ENCODE assay signal across 14 cellular contexts in the genomic region with DNA sequence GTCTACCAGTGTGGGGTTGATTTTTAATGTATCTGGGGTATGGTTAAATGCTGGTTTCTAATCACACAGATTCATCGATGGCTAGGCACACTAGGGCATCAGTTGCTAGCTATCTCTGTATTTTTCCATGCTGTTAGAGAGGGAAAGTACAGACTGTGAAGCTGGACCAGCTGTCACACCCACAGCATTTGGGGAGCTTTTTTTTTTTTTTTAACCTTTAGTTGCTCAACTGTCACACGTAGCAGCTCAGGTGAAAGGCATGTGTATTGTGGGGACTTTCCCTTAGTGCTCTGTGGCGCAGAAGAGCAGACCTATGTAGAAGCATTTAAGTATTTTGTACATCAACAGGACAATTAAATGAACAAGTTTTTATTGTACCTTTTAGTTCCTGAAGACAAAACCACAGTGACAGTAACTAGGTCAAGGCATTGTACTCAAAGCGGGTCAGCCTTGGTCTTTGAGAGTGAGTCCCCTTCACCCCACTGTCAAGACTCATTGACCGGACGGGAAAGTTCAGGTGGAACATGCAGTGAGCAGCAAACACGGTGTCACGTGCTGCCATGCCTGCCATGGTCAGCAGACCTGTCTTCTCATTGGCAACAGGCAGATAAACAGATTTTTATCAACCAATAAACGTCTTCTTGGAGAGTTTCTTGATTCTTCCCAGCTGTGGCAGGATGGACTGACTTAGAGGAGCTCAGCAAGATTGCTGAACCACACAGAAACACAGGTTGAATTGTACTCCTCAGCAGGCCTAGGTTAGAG.
DNase-seq lines count a peak whose midpoint lies in the region; ATAC-seq and TF ChIP-seq lines count a peak whose summit lies in the region.
"Had no signal": no experiment of that assay in that cellular context is flagged by ENCODE, and none has a peak within 500 bp of the region (broad histone marks: within the 10 kb centered on the region; RNA-seq: fewer than 3 reads in every experiment).

No MANE protein-coding gene starts in this region.

- H3K79me2 ChIP-seq in mesendoderm (ENCODE audit: control insufficient read depth, insufficient read depth, low read length): no peaks in the 10 kb centered on the region

- peak; percentile 68 for ATAC-seq in HG02588 (IDR thresholded peaks at IDR 0.05; ENCODE audit: unreplicated experiment)
- peak; percentile 68 for ATAC-seq in activated B cell treated with CpG ODN at 0.5 μM for 24 hours (ENCODE audit: low read depth)
- peak; percentile 89 for ATAC-seq in stimulated activated effector memory CD8-positive, alpha-beta T cell treated with anti-CD3 and anti-CD28 coated beads, Interleukin-12 subunit alpha, Interleukin-12 subunit beta, amount 100 ng/mL, for 72 hours

- H2AK5ac ChIP-seq in mesendoderm (ENCODE audit: low read length): no peak overlapping the region

- no peaks in the 10 kb centered on the region for H3K79me1 ChIP-seq in mesendoderm (ENCODE audit: low read length)

- H3K4me3 ChIP-seq in mesendoderm (ENCODE audit: low read length): no peak overlapping the region

- H2BK120ac ChIP-seq in mesendoderm (ENCODE audit: low read depth, low read length): no peak overlapping the region

- H3K23ac ChIP-seq in mesendoderm (ENCODE audit: low read length): no peak overlapping the region

- no peak overlapping the region for H3K18ac ChIP-seq in mesendoderm (ENCODE audit: low read length)

- no peaks in the 10 kb centered on the region for H3K27me3 ChIP-seq in mesendoderm (ENCODE audit: insufficient read depth, low read length, poor library complexity)

- no peak overlapping the region for H4K8ac ChIP-seq in mesendoderm (ENCODE audit: low read depth, low read length)

- no peak overlapping the region for H2BK5ac ChIP-seq in mesendoderm (ENCODE audit: low read length)

- H3K9ac ChIP-seq in mesendoderm (ENCODE audit: low read length): no peak overlapping the region

- H3K27me3 Mint-ChIP-seq in activated B cell treated with CpG ODN at 0.5 μM for 24 hours: no peaks in the 10 kb centered on the region
- H3K27me3 Mint-ChIP-seq: T-cell had no signal

- DNase-seq in activated T-cell treated with anti-CD3 and anti-CD28 coated beads for 24 hours (ENCODE audit: low read depth) (peak; percentile 18), activated B cell treated with CpG ODN at 0.5 μM for 24 hours (no peak), mesendoderm (no peak), NCI-H510A (lab: John Stamatoyannopoulos, UW) (no peak), NCI-H524 treated with DMSO at 0.1 percent for 48 hours (lab: John Stamatoyannopoulos, UW) (no peak)
- DNase-seq in activated T-cell treated with anti-CD3 and anti-CD28 coated beads, Interleukin-2, amount 50 U/mL, for 1 hour: no peak
- DNase-seq in stimulated activated effector memory CD8-positive, alpha-beta T cell treated with anti-CD3 and anti-CD28 coated beads, Interleukin-12 subunit alpha, Interleukin-12 subunit beta, amount 100 ng/mL, for 72 hours (ENCODE audit: low spot score in 2 of 2): no peak
- DNase-seq: activated gamma-delta T cell, HCEC 1CT, IMR-90, NCI-H69, T-cell had no signal

- no peak for TF ChIP-seq CTCF in activated B cell treated with CpG ODN at 0.5 μM for 24 hours (IDR thresholded peaks at IDR 0.05)

- POLR2A ChIA-PET in activated B cell treated with CpG ODN at 0.5 μM for 24 hours (lab: Charles Lee): no interaction called here

- intact Hi-C loops in activated B cell treated with CpG ODN at 0.5 μM for 24 hours (cut with micrococcal nuclease): no loop called here

- no peaks in the 10 kb centered on the region for H3K4me1 ChIP-seq in mesendoderm (ENCODE audit: control insufficient read depth, low read depth, low read length)

- no peak overlapping the region for H3K4me3 Mint-ChIP-seq in activated B cell treated with CpG ODN at 0.5 μM for 24 hours
- H3K4me3 Mint-ChIP-seq in stimulated activated effector memory CD8-positive, alpha-beta T cell treated with anti-CD3 and anti-CD28 coated beads, Interleukin-12 subunit alpha, Interleukin-12 subunit beta, amount 100 ng/mL, for 72 hours: peak overlapping the region; percentile 21
- H3K4me3 Mint-ChIP-seq: neural crest cell had no signal

- H3K36me3 ChIP-seq in mesendoderm (ENCODE audit: control insufficient read depth, insufficient read depth, low read length): no peaks in the 10 kb centered on the region

- no peaks in the 10 kb centered on the region for H3K36me3 Mint-ChIP-seq in activated B cell treated with CpG ODN at 0.5 μM for 24 hours (ENCODE audit: low read depth)
- H3K36me3 Mint-ChIP-seq in stimulated activated effector memory CD8-positive, alpha-beta T cell treated with anti-CD3 and anti-CD28 coated beads, Interleukin-12 subunit alpha, Interleukin-12 subunit beta, amount 100 ng/mL, for 72 hours: no peaks in the 10 kb centered on the region
- H3K36me3 Mint-ChIP-seq: T-cell had no signal

- H3K9me3 Mint-ChIP-seq in activated B cell treated with CpG ODN at 0.5 μM for 24 hours: peaks cover 18% of the 10 kb centered on the region
- H3K9me3 Mint-ChIP-seq in stimulated activated effector memory CD8-positive, alpha-beta T cell treated with anti-CD3 and anti-CD28 coated beads, Interleukin-12 subunit alpha, Interleukin-12 subunit beta, amount 100 ng/mL, for 72 hours: no peaks in the 10 kb centered on the region

- no peak overlapping the region for H4K5ac ChIP-seq in mesendoderm (ENCODE audit: low read length)

- H3K4ac ChIP-seq in mesendoderm (ENCODE audit: low read depth, low read length): no peak overlapping the region

- H3K56ac ChIP-seq in mesendoderm (ENCODE audit: low read length): no peak overlapping the region

- no peak overlapping the region for H3K27ac Mint-ChIP-seq in activated B cell treated with CpG ODN at 0.5 μM for 24 hours
- peak overlapping the region; percentile 75 for H3K27ac Mint-ChIP-seq in stimulated activated effector memory CD8-positive, alpha-beta T cell treated with anti-CD3 and anti-CD28 coated beads, Interleukin-12 subunit alpha, Interleukin-12 subunit beta, amount 100 ng/mL, for 72 hours

- no peak overlapping the region for H3K4me2 ChIP-seq in mesendoderm (ENCODE audit: low read length)

- H3K27ac ChIP-seq in mesendoderm (ENCODE audit: low read depth, low read length): no peak overlapping the region

- CTCF ChIA-PET in activated B cell treated with CpG ODN at 0.5 μM for 24 hours (lab: Charles Lee): no interaction called here

- no peak overlapping the region for H2BK15ac ChIP-seq in mesendoderm (replicated peaks; ENCODE audit: low read depth)

- peaks cover 24% of the 10 kb centered on the region for H3K4me1 Mint-ChIP-seq in activated B cell treated with CpG ODN at 0.5 μM for 24 hours
- H3K4me1 Mint-ChIP-seq in stimulated activated effector memory CD8-positive, alpha-beta T cell treated with anti-CD3 and anti-CD28 coated beads, Interleukin-12 subunit alpha, Interleukin-12 subunit beta, amount 100 ng/mL, for 72 hours: peaks cover 17% of the 10 kb centered on the region
- H3K4me1 Mint-ChIP-seq: neural crest cell had no signal

- WGBS in mesendoderm (ENCODE audit: extremely low coverage, insufficient coverage, low lambda C conversion rate): no CpG with 5 or more reads among the region's 9 CpGs
